Comparison of ENCODE assay signal across 17 cellular contexts in genomic region chr19:3759482-3760254, GRCh38. TPM values are rescaled to one million over a fixed set of nuclear protein-coding genes. Genes with fewer than 3 reads are reported as not detected.
DNase-seq lines count a peak whose midpoint lies in the region; ATAC-seq and TF ChIP-seq lines count a peak whose summit lies in the region.
"Had no signal": no experiment of that assay in that cellular context is flagged by ENCODE, and none has a peak within 500 bp of the region (broad histone marks: within the 10 kb centered on the region; RNA-seq: fewer than 3 reads in every experiment).

No MANE protein-coding gene starts in this region.

- H3K27ac Mint-ChIP-seq in activated CD4-positive, alpha-beta T cell treated with anti-CD3 and anti-CD28 coated beads for 36 hours: peak overlapping the region; percentile 37
- H3K27ac Mint-ChIP-seq in GM23338 (no peak overlapping the region), nephron (no peak overlapping the region)
- H3K27ac Mint-ChIP-seq in activated naive CD8-positive, alpha-beta T cell treated with anti-CD3 and anti-CD28 coated beads for 36 hours: no peak overlapping the region
- H3K27ac Mint-ChIP-seq: stimulated activated memory B cell treated with anti-CD40 and anti-IgM and Interleukin-4, amounts not matched to agents 10 μg/mL and 1 μg/mL and 100 μg/mL, for 72 hours had no signal

- H3K4me1 Mint-ChIP-seq in activated CD4-positive, alpha-beta T cell treated with anti-CD3 and anti-CD28 coated beads for 36 hours: peaks cover 46% of the 10 kb centered on the region
- H3K4me1 Mint-ChIP-seq in GM23338 (peaks cover 4% of the 10 kb centered on the region), nephron (peaks cover 21% of the 10 kb centered on the region)
- H3K4me1 Mint-ChIP-seq in activated naive CD8-positive, alpha-beta T cell treated with anti-CD3 and anti-CD28 coated beads for 36 hours: peaks cover 28% of the 10 kb centered on the region

- no peaks in the 10 kb centered on the region for H3K9me3 Mint-ChIP-seq in activated CD4-positive, alpha-beta T cell treated with anti-CD3 and anti-CD28 coated beads for 36 hours (ENCODE audit: low read depth)
- H3K9me3 Mint-ChIP-seq in GM23338 (peaks cover 2% of the 10 kb centered on the region; the same call in 1 of the 3 replicates), nephron (no peaks in the 10 kb centered on the region)
- H3K9me3 Mint-ChIP-seq in activated naive CD8-positive, alpha-beta T cell treated with anti-CD3 and anti-CD28 coated beads for 36 hours: no peaks in the 10 kb centered on the region
- H3K9me3 Mint-ChIP-seq: stimulated activated memory B cell treated with anti-CD40 and anti-IgM and Interleukin-4, amounts not matched to agents 10 μg/mL and 1 μg/mL and 100 μg/mL, for 72 hours had no signal

- H3K27ac ChIP-seq in GM23338 (ENCODE audit: low read depth): no peak overlapping the region
- H3K27ac ChIP-seq: SJSA1, uterus, VCaP had no signal

- no peak for DNase-seq in activated CD4-positive, alpha-beta T cell treated with anti-CD3 and anti-CD28 coated beads for 36 hours
- no peak for DNase-seq in activated CD4-positive, alpha-beta T cell treated with anti-CD3 and anti-CD28 coated beads, Interleukin-2, amount 50 U/mL, for 4 hours
- DNase-seq in GM23338 (ENCODE audit: low spot score): no peak
- DNase-seq in activated naive CD8-positive, alpha-beta T cell treated with anti-CD3 and anti-CD28 coated beads for 36 hours: no peak
- DNase-seq: effector CD8-positive, alpha-beta T cell; GOT3; IMR-90; left ventricle myocardium superior; NCI-H1105 treated with DMSO at 0.1 percent for 48 hours; uterus had no signal

- no peak overlapping the region for H2AFZ ChIP-seq in GM23338

- CTCF ChIA-PET in activated CD4-positive, alpha-beta T cell treated with anti-CD3 and anti-CD28 coated beads for 36 hours (lab: Charles Lee): interaction anchor here (2.5 kb wide), 1 partner anchor 62 kb away, joined by 7 read pairs; no protein-coding TSS in a partner anchor

- intact Hi-C loops in activated CD4-positive, alpha-beta T cell treated with anti-CD3 and anti-CD28 coated beads for 36 hours (cut with DNase I, micrococcal nuclease): loop anchor here (2.0 to 5.0 kb wide), 7 partner anchors 39 to 1963 kb away; partner anchors contain the start of genes CATSPERD (in 1 of the 2), DPP9 (in 1 of the 2), LONP1 (in 1 of the 2) and YJU2 (in 1 of the 2)

- H3K27me3 ChIP-seq in GM23338 (ENCODE audit: insufficient read depth): no peaks in the 10 kb centered on the region
- H3K27me3 ChIP-seq: SJSA1, uterus had no signal

- peaks cover 13% of the 10 kb centered on the region for H3K36me3 Mint-ChIP-seq in activated CD4-positive, alpha-beta T cell treated with anti-CD3 and anti-CD28 coated beads for 36 hours (ENCODE audit: low read depth)
- peaks cover 7% of the 10 kb centered on the region; the same call in 1 of the 3 replicates for H3K36me3 Mint-ChIP-seq in GM23338 (ENCODE audit: low read depth)
- H3K36me3 Mint-ChIP-seq in activated naive CD8-positive, alpha-beta T cell treated with anti-CD3 and anti-CD28 coated beads for 36 hours: peaks cover 13% of the 10 kb centered on the region
- peaks cover 16% of the 10 kb centered on the region for H3K36me3 Mint-ChIP-seq in nephron (ENCODE audit: low read depth)

- H3K4me3 ChIP-seq in GM23338: no peak overlapping the region
- H3K4me3 ChIP-seq: SJSA1 had no signal

- H3F3A ChIP-seq in GM23338 (replicated peaks; ENCODE audit: low read depth): no peaks in the 10 kb centered on the region

- no peak overlapping the region for H3K4me2 ChIP-seq in GM23338

- H3K36me3 ChIP-seq in GM23338 (ENCODE audit: insufficient read depth): no peaks in the 10 kb centered on the region
- H3K36me3 ChIP-seq: uterus had no signal

- peak overlapping the region; percentile 100 for H3K4me3 Mint-ChIP-seq in activated CD4-positive, alpha-beta T cell treated with anti-CD3 and anti-CD28 coated beads for 36 hours
- H3K4me3 Mint-ChIP-seq in GM23338: peak overlapping the region; percentile 90; the same call in 2 of the 3 replicates
- H3K4me3 Mint-ChIP-seq in activated naive CD8-positive, alpha-beta T cell treated with anti-CD3 and anti-CD28 coated beads for 36 hours: peak overlapping the region; percentile 98
- peak overlapping the region; percentile 95 to 99 (median 98) for H3K4me3 Mint-ChIP-seq in nephron

- no peaks in the 10 kb centered on the region; the same call in 1 of the 2 replicates for H3K9me2 ChIP-seq in GM23338 (ENCODE audit: insufficient read depth)

- H4K20me1 ChIP-seq in GM23338 (replicated peaks; ENCODE audit: insufficient read depth): no peaks in the 10 kb centered on the region

- POLR2A ChIA-PET in activated CD4-positive, alpha-beta T cell treated with anti-CD3 and anti-CD28 coated beads for 36 hours (lab: Charles Lee): interaction anchor here (0.7 to 0.8 kb wide), 2 partner anchors 59 to 351 kb away, joined by 3 to 4 read pairs; no protein-coding TSS in a partner anchor

- H3K79me2 ChIP-seq in GM23338 (replicated peaks; ENCODE audit: insufficient read depth): peaks cover 22% of the 10 kb centered on the region

- no peaks in the 10 kb centered on the region for H3K27me3 Mint-ChIP-seq in activated CD4-positive, alpha-beta T cell treated with anti-CD3 and anti-CD28 coated beads for 36 hours
- H3K27me3 Mint-ChIP-seq in GM23338 (ENCODE audit: insufficient read depth, low read depth, poor library complexity) (peaks cover 11% of the 10 kb centered on the region), nephron (ENCODE audit: low read depth) (peaks cover 5% of the 10 kb centered on the region)
- peaks cover 5% of the 10 kb centered on the region for H3K27me3 Mint-ChIP-seq in activated naive CD8-positive, alpha-beta T cell treated with anti-CD3 and anti-CD28 coated beads for 36 hours
- H3K27me3 Mint-ChIP-seq: stimulated activated memory B cell treated with anti-CD40 and anti-IgM and Interleukin-4, amounts not matched to agents 10 μg/mL and 1 μg/mL and 100 μg/mL, for 72 hours had no signal

- no peak for ATAC-seq in activated CD4-positive, alpha-beta T cell treated with anti-CD3 and anti-CD28 coated beads for 36 hours
- ATAC-seq in GM23338 (no peak), HG03520 (IDR thresholded peaks at IDR 0.05; ENCODE audit: unreplicated experiment) (no peak), HG03565 (IDR thresholded peaks at IDR 0.05; ENCODE audit: unreplicated experiment) (no peak), GM19397 (IDR thresholded peaks at IDR 0.05; ENCODE audit: unreplicated experiment) (no peak)
- ATAC-seq: left ventricle myocardium superior; stimulated activated memory B cell treated with anti-CD40 and anti-IgM and Interleukin-4, amounts not matched to agents 10 μg/mL and 1 μg/mL and 100 μg/mL, for 72 hours had no signal

- no peak for TF ChIP-seq CTCF in GM23338 (conservative IDR thresholded peaks at IDR 0.05; ENCODE audit: low read depth in 2 of 2)
- no peak for TF ChIP-seq CTCF in nephron (IDR thresholded peaks at IDR 0.05; ENCODE audit: unreplicated experiment in 3 of 3)

- peaks cover 3% of the 10 kb centered on the region for H3K4me1 ChIP-seq in GM23338 (ENCODE audit: insufficient read depth)
- H3K4me1 ChIP-seq: uterus had no signal

TF ChIP-seq in GM23338, 12 proteins besides CTCF, POLR2A, EP300 and RAD21 (continues in another document):
- TF ChIP-seq NANOG (IDR thresholded peaks at IDR 0.05; ENCODE audit: borderline replicate concordance) (no peak), EZH2 (IDR thresholded peaks at IDR 0.05; ENCODE audit: low read depth, unreplicated experiment) (no peak)

RNA-seq across cellular contexts. Expression of gene APBA3, which starts 1.8 kb away (rescaled TPM):
- total RNA-seq in activated CD4-positive, alpha-beta T cell treated with anti-CD3 and anti-CD28 coated beads for 36 hours: 10 to 100 TPM; 29.8 to 37.1 TPM
- total RNA-seq in GM23338 (2014; rRNA removed; shearing (Covaris generic)): 31.8 and 56.1 TPM in 2 replicates
- 16.6 and 17.2 TPM in 2 replicates for polyA plus RNA-seq in GM23338 (2016; fragmentation: Nextera tagmentation; extraction: Ambion mirVana)
- total RNA-seq in activated naive CD8-positive, alpha-beta T cell treated with anti-CD3 and anti-CD28 coated beads for 36 hours: 10 to 100 TPM; 21.4 to 21.9 TPM

RNA-seq across cellular contexts. Expression of gene MRPL54, which starts 2.8 kb away (rescaled TPM):
- 10 to 100 TPM; 54.8 to 63.9 TPM for total RNA-seq in activated CD4-positive, alpha-beta T cell treated with anti-CD3 and anti-CD28 coated beads for 36 hours
- total RNA-seq in GM23338 (2014; rRNA removed; shearing (Covaris generic)): 29.7 and 47.3 TPM in 2 replicates
- 89.9 and 93.1 TPM in 2 replicates for polyA plus RNA-seq in GM23338 (2016; fragmentation: Nextera tagmentation; extraction: Ambion mirVana)
- total RNA-seq in activated naive CD8-positive, alpha-beta T cell treated with anti-CD3 and anti-CD28 coated beads for 36 hours: 10 to 100 TPM; 76.9 to 81.5 TPM

RNA-seq across cellular contexts. Expression of gene RAX2, which starts 12.4 kb away (rescaled TPM):
- total RNA-seq in activated CD4-positive, alpha-beta T cell treated with anti-CD3 and anti-CD28 coated beads for 36 hours: not detected
- not detected in 2 replicates for total RNA-seq in GM23338 (2014; rRNA removed; shearing (Covaris generic))
- polyA plus RNA-seq in GM23338 (2016; fragmentation: Nextera tagmentation; extraction: Ambion mirVana): 0.13 TPM in 1 of 2 replicates, not detected in the other
- not detected for total RNA-seq in activated naive CD8-positive, alpha-beta T cell treated with anti-CD3 and anti-CD28 coated beads for 36 hours
- total RNA-seq: IMR-90, left ventricle myocardium superior, SJSA1 had no signal
- polyA plus RNA-seq: IMR-90 had no signal

RNA-seq across cellular contexts. Expression of gene MATK, which starts 26.5 kb away (rescaled TPM):
- total RNA-seq in activated CD4-positive, alpha-beta T cell treated with anti-CD3 and anti-CD28 coated beads for 36 hours: 10 to 100 TPM; 24.3 to 30.1 TPM
- total RNA-seq in GM23338 (2014; rRNA removed; shearing (Covaris generic)): 21.4 and 30.3 TPM in 2 replicates
- polyA plus RNA-seq in GM23338 (2016; fragmentation: Nextera tagmentation; extraction: Ambion mirVana): 13.4 and 14.1 TPM in 2 replicates
- 10 to 100 TPM; 32.1 to 33.8 TPM for total RNA-seq in activated naive CD8-positive, alpha-beta T cell treated with anti-CD3 and anti-CD28 coated beads for 36 hours
- total RNA-seq: IMR-90, SJSA1 had no signal
- polyA plus RNA-seq: IMR-90 had no signal

RNA-seq across cellular contexts. Expression of gene TJP3, which starts 51.5 kb away (rescaled TPM):
- total RNA-seq in activated CD4-positive, alpha-beta T cell treated with anti-CD3 and anti-CD28 coated beads for 36 hours: 1 to 10 TPM; 1.0 to 2.7 TPM
- total RNA-seq in GM23338 (2014; rRNA removed; shearing (Covaris generic)): 19.8 and 23.9 TPM in 2 replicates
- 14.1 and 18.2 TPM in 2 replicates for polyA plus RNA-seq in GM23338 (2016; fragmentation: Nextera tagmentation; extraction: Ambion mirVana)
- under 1 TPM; 0.24 to 0.39 TPM for total RNA-seq in activated naive CD8-positive, alpha-beta T cell treated with anti-CD3 and anti-CD28 coated beads for 36 hours
- total RNA-seq: IMR-90, SJSA1 had no signal
- polyA plus RNA-seq: IMR-90 had no signal
